In the genomic region with DNA sequence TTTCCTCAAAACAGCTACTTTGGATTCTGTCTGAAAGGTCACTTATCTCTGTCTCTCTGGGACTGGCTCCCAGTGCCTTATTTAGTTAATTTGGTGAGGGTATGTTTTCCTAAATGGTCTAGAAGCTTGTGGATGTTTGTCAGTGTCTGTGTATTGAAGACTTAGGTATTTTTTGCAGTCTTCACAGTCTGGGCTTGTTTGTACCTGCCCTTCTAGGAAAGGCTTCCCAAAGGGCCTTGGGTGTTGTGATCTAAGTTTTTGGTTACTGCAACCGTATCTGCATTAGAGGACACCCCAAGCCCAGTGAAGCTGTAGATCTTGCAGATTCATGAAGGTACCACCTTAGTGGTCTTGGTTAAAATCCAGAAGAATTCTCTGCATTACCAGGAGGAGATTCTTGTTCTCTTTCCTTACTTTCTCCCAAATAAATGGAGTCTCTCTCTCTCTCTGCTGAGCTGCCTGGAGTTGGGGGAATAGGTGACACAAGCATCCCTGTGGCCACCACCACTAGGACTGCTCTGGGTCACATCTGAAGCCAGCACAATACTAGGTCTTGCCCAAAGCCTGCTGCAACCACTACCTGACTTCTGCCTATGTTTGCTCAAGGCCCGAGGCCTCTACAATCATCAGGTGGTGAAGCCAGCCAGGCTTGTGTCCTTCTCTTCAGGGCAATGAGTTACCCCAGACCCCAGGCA, we compare ENCODE assay signal across 28 cellular contexts. TPM values are rescaled to one million over a fixed set of nuclear protein-coding genes. Genes with fewer than 3 reads are reported as not detected.
"Had no signal": no experiment of that assay in that cellular context is flagged by ENCODE, and none has a peak within 500 bp of the region (broad histone marks: within the 10 kb centered on the region; RNA-seq: fewer than 3 reads in every experiment).

No MANE protein-coding gene starts in this region.

- H3K4me1 ChIP-seq: ascending aorta, body of pancreas, SJSA1 had no signal

- H3K9me3 ChIP-seq: ascending aorta, body of pancreas, SJSA1 had no signal

- H3K27me3 ChIP-seq: ascending aorta, body of pancreas, SJSA1 had no signal

- DNase-seq: activated CD4-positive, alpha-beta T cell treated with anti-CD3 and anti-CD28 coated beads for 48 hours; activated CD4-positive, alpha-beta T cell treated with anti-CD3 and anti-CD28 coated beads, Interleukin-2, amount 50 U/mL, for 4 hours; activated CD4-positive, CD25-positive, alpha-beta regulatory T cell treated with anti-CD3 and anti-CD28 coated beads, Interleukin-2, amount 50 U/mL, for 72 hours; activated CD8-positive, alpha-beta memory T cell treated with anti-CD3 and anti-CD28 coated beads, Interleukin-2, amount 50 U/mL, for 48 hours; activated CD8-positive, alpha-beta T cell treated with anti-CD3 and anti-CD28 coated beads, Interleukin-2, amount 10 ng/mL, durations not matched to agents 7 days and 5 days; activated effector memory CD4-positive, alpha-beta T cell treated with anti-CD3 and anti-CD28 coated beads, Interleukin-2, amount 50 U/mL, for 16 hours; activated naive CD4-positive, alpha-beta T cell treated with Interleukin-2 at 50 U/mL for 16 hours; activated naive CD8-positive, alpha-beta T cell treated with anti-CD3 and anti-CD28 coated beads, Interleukin-2, amount 50 U/mL, for 24 hours; activated T-cell treated with anti-CD3 and anti-CD28 coated beads, Interleukin-2, amount 50 U/mL, for 1 hour; amniotic stem cell; body of pancreas; Karpas-422; NCI-H1105 treated with DMSO at 0.1 percent for 48 hours; NCI-H1436 treated with DMSO at 0.1 percent for 48 hours; NCI-H187; NCI-H2081; NCI-H446; NCI-H524; SHP77 had no signal

- H3K27me3 Mint-ChIP-seq: activated naive CD8-positive, alpha-beta T cell treated with anti-CD3 and anti-CD28 coated beads, Interleukin-2, amount 50 U/mL, for 24 hours had no signal

- H3K36me3 Mint-ChIP-seq: activated naive CD4-positive, alpha-beta T cell treated with anti-CD3 and anti-CD28 coated beads, Interleukin-2, amount 50 U/mL, for 72 hours; WTC11 had no signal

- H3K27ac Mint-ChIP-seq: activated CD8-positive, alpha-beta T cell treated with anti-CD3 and anti-CD28 coated beads, Interleukin-2, amount 10 ng/mL, durations not matched to agents 7 days and 5 days; activated naive CD4-positive, alpha-beta T cell treated with anti-CD3 and anti-CD28 coated beads, Interleukin-2, amount 50 U/mL, for 72 hours; activated naive CD8-positive, alpha-beta T cell treated with anti-CD3 and anti-CD28 coated beads, Interleukin-2, amount 50 U/mL, for 24 hours; activated T-helper 1 cell treated with anti-CD3 and anti-CD28 coated beads, Interleukin-12 subunit alpha, Interleukin-12 subunit beta, Interleukin-2, Interleukin-4 antibody, amounts not matched to agents 30 ng/mL and 10 ng/mL and 1 ng/mL, durations not matched to agents 14 hours and 24 hours and 36 hours; T-helper 1 cell treated with Interleukin-12 subunit alpha and Interleukin-12 subunit beta and Interleukin-4 antibody, amounts not matched to agents 30 μg/mL and 1 μg/mL, for 36 hours; WTC11 had no signal

- H3K27ac ChIP-seq: ascending aorta, body of pancreas, SJSA1 had no signal

- H3K4me3 Mint-ChIP-seq: activated CD8-positive, alpha-beta T cell treated with anti-CD3 and anti-CD28 coated beads, Interleukin-2, amount 10 ng/mL, durations not matched to agents 7 days and 5 days; activated naive CD8-positive, alpha-beta T cell treated with anti-CD3 and anti-CD28 coated beads, Interleukin-2, amount 50 U/mL, for 24 hours; activated T-helper 1 cell treated with anti-CD3 and anti-CD28 coated beads, Interleukin-12 subunit alpha, Interleukin-12 subunit beta, Interleukin-2, Interleukin-4 antibody, amounts not matched to agents 30 ng/mL and 10 ng/mL and 1 ng/mL, durations not matched to agents 14 hours and 24 hours and 36 hours; T-helper 1 cell treated with Interleukin-12 subunit alpha and Interleukin-12 subunit beta and Interleukin-4 antibody, amounts not matched to agents 30 μg/mL and 1 μg/mL, for 36 hours; WTC11 had no signal

- FAIRE-seq: K562, RCC 7860 had no signal

- H3K36me3 ChIP-seq: ascending aorta, SJSA1 had no signal

- ATAC-seq: activated CD8-positive, alpha-beta T cell treated with anti-CD3 and anti-CD28 coated beads, Interleukin-2, amount 10 ng/mL, durations not matched to agents 7 days and 5 days; activated naive CD4-positive, alpha-beta T cell treated with anti-CD3 and anti-CD28 coated beads, Interleukin-2, amount 50 U/mL, for 72 hours; activated naive CD8-positive, alpha-beta T cell treated with anti-CD3 and anti-CD28 coated beads, Interleukin-2, amount 50 U/mL, for 24 hours; body of pancreas; K562; SK-N-SH treated with all-trans-retinoic acid at 6 μM for 48 hours; WTC11 had no signal

- H3K4me3 ChIP-seq: ascending aorta, body of pancreas, K562, SJSA1 had no signal

- H3K9me3 Mint-ChIP-seq: activated naive CD4-positive, alpha-beta T cell treated with anti-CD3 and anti-CD28 coated beads, Interleukin-2, amount 50 U/mL, for 72 hours; activated naive CD8-positive, alpha-beta T cell treated with anti-CD3 and anti-CD28 coated beads, Interleukin-2, amount 50 U/mL, for 24 hours; activated T-helper 1 cell treated with anti-CD3 and anti-CD28 coated beads, Interleukin-12 subunit alpha, Interleukin-12 subunit beta, Interleukin-2, Interleukin-4 antibody, amounts not matched to agents 30 ng/mL and 10 ng/mL and 1 ng/mL, durations not matched to agents 14 hours and 24 hours and 36 hours; T-helper 1 cell treated with Interleukin-12 subunit alpha and Interleukin-12 subunit beta and Interleukin-4 antibody, amounts not matched to agents 30 μg/mL and 1 μg/mL, for 36 hours had no signal

- H3K4me1 Mint-ChIP-seq: activated naive CD8-positive, alpha-beta T cell treated with anti-CD3 and anti-CD28 coated beads, Interleukin-2, amount 50 U/mL, for 24 hours; WTC11 had no signal

RNA-seq across cellular contexts. Expression of gene CENPH, which starts 40.3 kb away (rescaled TPM):
- total RNA-seq: ascending aorta had no signal
